ENCODE assay signal across 1 cellular context in genomic region chr10:69769395-69769989, GRCh38.
TF ChIP-seq lines count a peak whose summit lies in the region.

No MANE protein-coding gene starts in this region.

TF ChIP-seq in HEK293, 187 proteins besides CTCF, POLR2A, EP300 and RAD21 (continued from another document):
- TF ChIP-seq ZNF624 (tag by site-specific recombination; IDR thresholded peaks at IDR 0.05) (no peak), ZBTB6 (tag by site-specific recombination; IDR thresholded peaks at IDR 0.05) (no peak)
